ENCODE assay signal across 28 cellular contexts in the genomic region with DNA sequence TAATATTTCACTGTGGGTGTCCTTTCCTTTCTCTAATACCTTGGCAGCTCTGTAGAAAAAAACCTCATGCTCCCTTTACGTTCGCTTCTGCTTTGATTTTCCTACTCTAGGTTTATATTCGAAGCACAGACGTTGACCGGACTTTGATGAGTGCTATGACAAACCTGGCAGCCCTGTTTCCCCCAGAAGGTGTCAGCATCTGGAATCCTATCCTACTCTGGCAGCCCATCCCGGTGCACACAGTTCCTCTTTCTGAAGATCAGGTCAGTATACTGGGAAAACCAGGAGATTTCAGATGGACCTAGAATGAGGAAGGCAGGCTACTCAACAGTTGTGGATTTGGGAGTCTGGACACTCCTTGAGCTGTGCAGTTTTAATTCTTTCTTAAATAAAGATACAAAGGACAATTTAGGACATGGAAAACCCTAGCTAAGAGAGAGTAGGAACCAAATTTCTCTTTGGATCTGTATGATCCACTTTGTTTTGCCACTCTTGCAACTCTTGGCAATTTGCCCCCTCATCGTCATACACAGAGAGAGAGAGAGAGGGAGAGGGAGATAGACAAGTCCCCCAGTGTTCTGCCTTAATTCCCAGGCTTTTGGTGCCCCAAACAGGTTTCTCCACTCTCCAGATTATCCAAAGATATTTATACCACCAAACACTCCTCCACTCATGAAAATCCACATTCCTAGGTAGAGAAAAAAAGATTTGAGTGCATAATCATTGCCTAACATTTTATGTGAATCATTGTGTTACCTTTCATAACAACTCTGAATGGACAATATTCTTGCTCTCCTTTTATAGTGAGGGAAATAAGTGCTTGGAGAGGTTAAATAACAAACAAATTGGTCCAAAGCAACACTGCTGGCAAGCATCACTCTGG. TPM values are rescaled to one million over a fixed set of nuclear protein-coding genes. Genes with fewer than 3 reads are reported as not detected.
DNase-seq lines count a peak whose midpoint lies in the region; ATAC-seq, FAIRE-seq and TF ChIP-seq lines count a peak whose summit lies in the region.
"Had no signal": no experiment of that assay in that cellular context is flagged by ENCODE, and none has a peak within 500 bp of the region (broad histone marks: within the 10 kb centered on the region; RNA-seq: fewer than 3 reads in every experiment).

No MANE protein-coding gene starts in this region.

- H3K9me3 ChIP-seq in mammary epithelial cell (replicated peaks; ENCODE audit: insufficient read depth, low read length) = no peaks in the 10 kb centered on the region
- no peaks in the 10 kb centered on the region for H3K9me3 ChIP-seq in breast epithelium
- H3K9me3 ChIP-seq in thyroid gland = no peaks in the 10 kb centered on the region
- H3K9me3 ChIP-seq in gastroesophageal sphincter = no peaks in the 10 kb centered on the region
- no peaks in the 10 kb centered on the region for H3K9me3 ChIP-seq in sigmoid colon
- H3K9me3 ChIP-seq: MG63, SK-N-SH had no signal

- TF ChIP-seq CTCF in mammary epithelial cell (conservative IDR thresholded peaks at IDR 0.05 in 1 of 2, IDR thresholded peaks at IDR 0.05 in 1 of 2; ENCODE audit: extremely low read depth in 1 of 2, insufficient read depth in 1 of 2, low read depth in 1 of 2, low read length in 2 of 2) (no peak), breast epithelium (IDR thresholded peaks at IDR 0.05) (no peak), bronchial epithelial cell (IDR thresholded peaks at IDR 0.05; ENCODE audit: insufficient read depth, low read length, severe bottlenecking) (no peak), mesothelial cell of epicardium (IDR thresholded peaks at IDR 0.05; ENCODE audit: unreplicated experiment) (no peak), thyroid gland (IDR thresholded peaks at IDR 0.05) (no peak), gastroesophageal sphincter (IDR thresholded peaks at IDR 0.05) (no peak), sigmoid colon (IDR thresholded peaks at IDR 0.05) (no peak)

- H3K36me3 ChIP-seq in mammary epithelial cell (ENCODE audit: insufficient read depth, low read length) (no peaks in the 10 kb centered on the region), breast epithelium (no peaks in the 10 kb centered on the region), bronchial epithelial cell (ENCODE audit: control insufficient read depth, insufficient read depth, low read length) (no peaks in the 10 kb centered on the region), thyroid gland (no peaks in the 10 kb centered on the region), gastroesophageal sphincter (no peaks in the 10 kb centered on the region), sigmoid colon (no peaks in the 10 kb centered on the region)
- H3K36me3 ChIP-seq: MG63 had no signal

- no peak overlapping the region for H3K4me3 ChIP-seq in mammary epithelial cell (replicated peaks in 1 of 3; ENCODE audit: insufficient read depth in 1 of 3, low read depth in 2 of 3, low read length in 3 of 3)
- no peak overlapping the region for H3K4me3 ChIP-seq in breast epithelium
- H3K4me3 ChIP-seq in bronchial epithelial cell (ENCODE audit: low read depth, low read length) = no peak overlapping the region
- H3K4me3 ChIP-seq in thyroid gland (replicated peaks in 1 of 3) = no peak overlapping the region
- H3K4me3 ChIP-seq in gastroesophageal sphincter = no peak overlapping the region
- H3K4me3 ChIP-seq in sigmoid colon = no peak overlapping the region
- H3K4me3 ChIP-seq: MG63 had no signal

- no peak overlapping the region for H2AFZ ChIP-seq in mammary epithelial cell (ENCODE audit: low read depth, low read length)

- WGBS in mammary epithelial cell (ENCODE audit: low coverage, missing lambda C conversion rate) = 74% methylated on average over 7 of the region's 7 CpGs
- 80 to 81% methylated on average over 7 of the region's 7 CpGs for WGBS in thyroid gland, 2 donors
- WGBS in gastroesophageal sphincter (ENCODE audit: low coverage in 1 of 2), 2 donors = 45 to 72% methylated on average over 6 to 7 of the region's 7 CpGs
- WGBS in sigmoid colon, 2 donors = 89 to 92% methylated on average over 7 of the region's 7 CpGs

- peaks cover 5% of the 10 kb centered on the region for H3K9me3 Mint-ChIP-seq in mesothelial cell of epicardium
- H3K9me3 Mint-ChIP-seq: CD8-positive, alpha-beta memory T cell had no signal

- dilution Hi-C loops in mammary epithelial cell (cut with HindIII; ENCODE audit: low sequenced_read_pairs) = no loop called here

- ATAC-seq in gastroesophageal sphincter = no peak

- no peak overlapping the region for H3K4me2 ChIP-seq in mammary epithelial cell (ENCODE audit: insufficient read depth, low read depth, low read length)
- H3K4me2 ChIP-seq: SK-N-SH had no signal

- no peak overlapping the region for H3K4me3 Mint-ChIP-seq in mesothelial cell of epicardium
- H3K4me3 Mint-ChIP-seq: CD8-positive, alpha-beta memory T cell had no signal

- peak; percentile 41 for DNase-seq in mammary epithelial cell
- DNase-seq in breast epithelium (ENCODE audit: low spot score in 2 of 2) = no peak
- peak; percentile 76 for DNase-seq in bronchial epithelial cell (ENCODE audit: low read depth)
- no peak for DNase-seq in mesothelial cell of epicardium (ENCODE audit: low spot score in 2 of 2, unreplicated experiment in 2 of 2)
- peak; percentile 51 to 55 for DNase-seq in thyroid gland
- no peak for DNase-seq in retina
- DNase-seq in sigmoid colon = no peak
- DNase-seq: 8988T; AML-193; Calu3; CD8-positive, alpha-beta memory T cell; DMS153; Kasumi-1; MG63; NCI-H1436; NCI-H1930; NCI-H226; NCI-H510A treated with DMSO at 0.1 percent for 48 hours; NCI-H774; NK-92 treated with Interleukin-12 subunit alpha and Interleukin-12 subunit beta, amount 100 ng/mL, for 24 hours; SIG-M5; SK-N-SH had no signal

- FAIRE-seq in bronchial epithelial cell (lab: Jason Lieb, UNC) = peak; percentile 79
- FAIRE-seq: GM12891, H54 had no signal

- H3K27me3 Mint-ChIP-seq in mesothelial cell of epicardium (ENCODE audit: low read depth) = no peaks in the 10 kb centered on the region

- peak overlapping the region; percentile 49 for H3K27ac Mint-ChIP-seq in mesothelial cell of epicardium
- H3K27ac Mint-ChIP-seq: CD8-positive, alpha-beta memory T cell had no signal

- intact Hi-C loops in mammary epithelial cell (cut with micrococcal nuclease) (no loop called here), breast epithelium (cut with DNase I; ENCODE audit: low total_unique reads) (no loop called here), thyroid gland (cut with DNase I) (no loop called here), sigmoid colon (cut with DNase I) (no loop called here)

- no TSS peak for BruUV-seq in mammary epithelial cell (replicated peaks; lab: Mats Ljungman, UMichigan)

- H3K27ac ChIP-seq in mammary epithelial cell (ENCODE audit: insufficient read depth, low read depth, low read length) (no peak overlapping the region), breast epithelium (peak overlapping the region in 1 of 2 donors; percentile 1), thyroid gland (peak overlapping the region; percentile 32 to 44 (median 37)), gastroesophageal sphincter (no peak overlapping the region), sigmoid colon (no peak overlapping the region)
- H3K27ac ChIP-seq: C4-2B, RWPE1 had no signal

- TF ChIP-seq EP300 in gastroesophageal sphincter (IDR thresholded peaks at IDR 0.05) (no peak), sigmoid colon (IDR thresholded peaks at IDR 0.05) (no peak)

- peaks cover 39% of the 10 kb centered on the region for H3K36me3 Mint-ChIP-seq in mesothelial cell of epicardium
- H3K36me3 Mint-ChIP-seq: CD8-positive, alpha-beta memory T cell had no signal

- H4K20me1 ChIP-seq in mammary epithelial cell (ENCODE audit: insufficient read depth, low read length) = no peaks in the 10 kb centered on the region

- CTCF ChIA-PET in mammary epithelial cell (lab: Charles Lee; ENCODE audit: low non-redundant PET) = no interaction called here

- no peak overlapping the region for H3K9ac ChIP-seq in mammary epithelial cell (ENCODE audit: insufficient read depth, low read length)
- H3K9ac ChIP-seq: SK-N-SH had no signal

- H3K4me1 Mint-ChIP-seq in mesothelial cell of epicardium = peaks cover 12% of the 10 kb centered on the region
- H3K4me1 Mint-ChIP-seq: CD8-positive, alpha-beta memory T cell had no signal

- no peaks in the 10 kb centered on the region for H3K27me3 ChIP-seq in mammary epithelial cell (ENCODE audit: insufficient read depth, low read length)
- H3K27me3 ChIP-seq in breast epithelium = no peaks in the 10 kb centered on the region
- H3K27me3 ChIP-seq in bronchial epithelial cell (ENCODE audit: control insufficient read depth, insufficient read depth, low read length) = no peaks in the 10 kb centered on the region
- no peaks in the 10 kb centered on the region for H3K27me3 ChIP-seq in thyroid gland
- peaks cover 1% of the 10 kb centered on the region for H3K27me3 ChIP-seq in gastroesophageal sphincter
- no peaks in the 10 kb centered on the region for H3K27me3 ChIP-seq in sigmoid colon
- H3K27me3 ChIP-seq: MG63 had no signal

- TF ChIP-seq POLR2A in breast epithelium (IDR thresholded peaks at IDR 0.05) (no peak), thyroid gland (IDR thresholded peaks at IDR 0.05) (no peak), gastroesophageal sphincter (IDR thresholded peaks at IDR 0.05) (no peak), sigmoid colon (IDR thresholded peaks at IDR 0.05) (no peak)

- H3K4me1 ChIP-seq in mammary epithelial cell (ENCODE audit: insufficient read depth, low read length) = no peaks in the 10 kb centered on the region
- H3K4me1 ChIP-seq in breast epithelium = no peaks in the 10 kb centered on the region
- H3K4me1 ChIP-seq in thyroid gland = peaks cover 17 to 25% of the 10 kb centered on the region in 2 donors
- H3K4me1 ChIP-seq in gastroesophageal sphincter = no peaks in the 10 kb centered on the region
- no peaks in the 10 kb centered on the region for H3K4me1 ChIP-seq in sigmoid colon

- in situ Hi-C loops in mammary epithelial cell (cut with MboI; ENCODE audit: low sequenced_read_pairs in 2 of 2) = no loop called here

- H3K79me2 ChIP-seq in mammary epithelial cell (ENCODE audit: insufficient read depth, low read length) = no peaks in the 10 kb centered on the region

RNA-seq across cellular contexts. Expression of gene ACP3, which starts 15.1 kb away (rescaled TPM):
- under 1 TPM in 1 of 2 donors, not detected in 1; 0.33 TPM for total RNA-seq in mammary epithelial cell
- polyA plus RNA-seq in mammary epithelial cell = 0.48 TPM
- not detected for polyA minus RNA-seq in mammary epithelial cell
- 1 to 10 TPM; 1.8 to 6.9 (median 6.7) TPM for total RNA-seq in breast epithelium
- 1.6 and 7.0 TPM in 2 replicates for total RNA-seq in bronchial epithelial cell
- 25.5 to 28.0 TPM (median 27.8 TPM) in 3 replicates for total RNA-seq in mesothelial cell of epicardium
- total RNA-seq in thyroid gland = 1 to 10 TPM; 3.2 to 9.7 (median 8.0) TPM
- 1 to 10 TPM; 1.1 to 3.5 (median 2.1) TPM for total RNA-seq in gastroesophageal sphincter
- 1 to 10 TPM in 2 of 4 donors, under 1 TPM in 1, not detected in 1; 0.71 to 6.5 (median 1.5) TPM for total RNA-seq in sigmoid colon
- polyA plus RNA-seq in sigmoid colon = 1 to 10 TPM; 1.8 to 9.6 (median 1.8) TPM
- total RNA-seq: CD8-positive, alpha-beta memory T cell; G401 had no signal
- polyA plus RNA-seq: CD8-positive, alpha-beta memory T cell had no signal

Comparison
In these comparisons a context has a peak if more than half of its experiments do, and no peak if none do; other contexts are left out.
1. DNase-seq: peak in mammary epithelial cell (single experiment), bronchial epithelial cell (single experiment) and thyroid gland (2 of 2); none in breast epithelium (0 of 2), mesothelial cell of epicardium (0 of 2), retina (single experiment) and sigmoid colon (single experiment).
2. H3K27ac ChIP-seq: peak in thyroid gland (3 of 3); none in mammary epithelial cell (single experiment), gastroesophageal sphincter (0 of 4) and sigmoid colon (0 of 4).